In the genomic region with DNA sequence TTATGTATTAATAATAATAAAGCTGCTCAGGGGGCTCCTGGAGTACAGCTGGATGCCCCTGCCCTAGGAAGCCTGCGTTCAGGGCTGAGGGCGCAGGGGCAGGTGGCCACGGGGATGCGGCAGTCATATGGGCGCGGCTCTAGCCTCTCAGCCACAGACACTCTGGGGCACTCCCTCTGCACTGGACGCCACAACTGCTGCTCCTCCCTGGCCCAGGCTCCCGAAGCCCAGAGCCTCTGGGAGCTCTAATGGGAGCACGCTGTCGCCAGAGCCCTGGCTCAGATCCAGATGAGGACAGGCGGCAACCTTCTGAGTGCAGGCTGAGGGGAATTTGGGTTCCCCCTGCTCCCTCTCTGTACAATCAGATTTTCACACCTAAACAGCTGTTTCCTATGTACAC, we compare ENCODE assay signal across 15 cellular contexts.
DNase-seq lines count a peak whose midpoint lies in the region; ATAC-seq, FAIRE-seq and TF ChIP-seq lines count a peak whose summit lies in the region.
"Had no signal": no experiment of that assay in that cellular context is flagged by ENCODE, and none has a peak within 500 bp of the region (broad histone marks: within the 10 kb centered on the region; RNA-seq: fewer than 3 reads in every experiment).

No MANE protein-coding gene starts in this region.

- POLR2A ChIA-PET in A549 (lab: Yijun Ruan, JAX) (no interaction called here), HCT116 (lab: Charles Lee) (no interaction called here), SK-N-SH (lab: Yijun Ruan, JAX) (interaction anchor here (1.1 to 3.0 kb wide), 2 partner anchors 9 to 33 kb away, joined by 5 to 19 read pairs; no protein-coding TSS in a partner anchor)

- peak overlapping the region; percentile 54 for H3K9ac ChIP-seq in HCT116 (ENCODE audit: low read length)
- H3K9ac ChIP-seq in SK-N-SH, result 0 out of 2 replicates have a peak overlapping the region, but pooled peaks have one; percentile 39
- H3K9ac ChIP-seq in mesendoderm (ENCODE audit: low read length), result no peak overlapping the region

- TF ChIP-seq EP300 in A549 (IDR thresholded peaks at IDR 0.05) (no peak), SK-N-SH (IDR thresholded peaks at IDR 0.05; ENCODE audit: borderline replicate concordance in 1 of 2, low read depth in 1 of 2, low read length in 1 of 2) (peak in 1 of 2 experiments; percentile 33; a peak in 1 of 4 replicates)

- H4K8ac ChIP-seq in mesendoderm (ENCODE audit: low read depth, low read length), result no peak overlapping the region

- no peak overlapping the region for H3K4me3 Mint-ChIP-seq in activated CD8-positive, alpha-beta memory T cell treated with anti-CD3 and anti-CD28 coated beads, Interleukin-2, amount 10 ng/mL, durations not matched to agents 7 days and 5 days
- H3K4me3 Mint-ChIP-seq: activated naive CD8-positive, alpha-beta T cell treated with anti-CD3 and anti-CD28 coated beads, Interleukin-2, amount 50 U/mL, for 24 hours; B cell; memory B cell had no signal

- no peak overlapping the region for H2BK120ac ChIP-seq in mesendoderm (ENCODE audit: low read depth, low read length)

- CTCF ChIA-PET in A549 (lab: Yijun Ruan, JAX) (interaction anchor here (1.4 to 5.9 kb wide), 4 partner anchors 23 to 184 kb away, joined by 3 to 35 read pairs (median 5); no protein-coding TSS in a partner anchor), HCT116 (lab: Charles Lee) (no interaction called here), SK-N-SH (lab: Yijun Ruan, JAX) (interaction anchor here (0.8 to 2.4 kb wide), 10 partner anchors 9 to 189 kb away, joined by 3 to 9 read pairs (median 4); partner anchors contain the start of gene MTCL1)
- CTCF ChIA-PET in activated CD8-positive, alpha-beta memory T cell treated with anti-CD3 and anti-CD28 coated beads, Interleukin-2, amount 10 ng/mL, durations not matched to agents 7 days and 5 days (lab: Charles Lee), result no interaction called here

- H3K9me3 Mint-ChIP-seq in activated CD8-positive, alpha-beta memory T cell treated with anti-CD3 and anti-CD28 coated beads, Interleukin-2, amount 10 ng/mL, durations not matched to agents 7 days and 5 days (ENCODE audit: low read depth), result no peaks in the 10 kb centered on the region
- H3K9me3 Mint-ChIP-seq: activated naive CD8-positive, alpha-beta T cell treated with anti-CD3 and anti-CD28 coated beads, Interleukin-2, amount 50 U/mL, for 24 hours; memory B cell had no signal

- no peaks in the 10 kb centered on the region for H3K79me1 ChIP-seq in mesendoderm (ENCODE audit: low read length)

- H3K4me3 ChIP-seq in A549 (no peak overlapping the region), HCT116 (replicated peaks in 1 of 2; ENCODE audit: low read depth in 1 of 2, low read length in 2 of 2) (no peak overlapping the region), SK-N-SH (ENCODE audit: low read depth in 2 of 2, low read length in 1 of 2) (no peak overlapping the region), mesendoderm (ENCODE audit: low read length) (no peak overlapping the region)
- H3K4me3 ChIP-seq: thyroid gland had no signal

- ATAC-seq in A549, result peak in 1 of 2 experiments; percentile 17; a peak in 3 of 6 replicates
- ATAC-seq in HCT116, result peak; percentile 66
- no peak for ATAC-seq in HG03432 (IDR thresholded peaks at IDR 0.05; ENCODE audit: unreplicated experiment)
- ATAC-seq in activated CD8-positive, alpha-beta memory T cell treated with anti-CD3 and anti-CD28 coated beads, Interleukin-2, amount 10 ng/mL, durations not matched to agents 7 days and 5 days, result no peak
- ATAC-seq in GM18520 (IDR thresholded peaks at IDR 0.05; ENCODE audit: unreplicated experiment), result no peak
- ATAC-seq: activated naive CD8-positive, alpha-beta T cell treated with anti-CD3 and anti-CD28 coated beads, Interleukin-2, amount 50 U/mL, for 24 hours had no signal

- H3K18ac ChIP-seq in mesendoderm (ENCODE audit: low read length), result peak overlapping the region; percentile 9

- H2AFZ ChIP-seq in HCT116 (ENCODE audit: low read depth, low read length, poor library complexity, severe bottlenecking) (no peak overlapping the region), SK-N-SH (ENCODE audit: low read depth) (no peak overlapping the region)

- no peak overlapping the region for H2BK15ac ChIP-seq in mesendoderm (replicated peaks; ENCODE audit: low read depth)

- H3K4me1 ChIP-seq in A549, result peaks cover 97% of the 10 kb centered on the region
- H3K4me1 ChIP-seq in HCT116 (ENCODE audit: control insufficient read depth in 1 of 2, insufficient read depth in 2 of 2, low read length in 2 of 2), result peaks cover 71 to 86% of the 10 kb centered on the region in 2 experiments
- H3K4me1 ChIP-seq in SK-N-SH (ENCODE audit: control insufficient read depth in 1 of 2, insufficient read depth in 2 of 2, low read depth in 1 of 2, low read length in 1 of 2), result peaks cover 51 to 61% of the 10 kb centered on the region in 2 experiments
- peaks cover 28% of the 10 kb centered on the region for H3K4me1 ChIP-seq in mesendoderm (ENCODE audit: control insufficient read depth, low read depth, low read length)
- H3K4me1 ChIP-seq: thyroid gland had no signal

- H3K4me1 Mint-ChIP-seq in activated CD8-positive, alpha-beta memory T cell treated with anti-CD3 and anti-CD28 coated beads, Interleukin-2, amount 10 ng/mL, durations not matched to agents 7 days and 5 days, result no peaks in the 10 kb centered on the region
- H3K4me1 Mint-ChIP-seq: memory B cell had no signal

- H4K5ac ChIP-seq in mesendoderm (ENCODE audit: low read length), result no peak overlapping the region

- H3K9me3 ChIP-seq in A549, result no peaks in the 10 kb centered on the region
- H3K9me3 ChIP-seq in HCT116 (ENCODE audit: control insufficient read depth in 1 of 2, insufficient read depth in 1 of 2, low read depth in 1 of 2, low read length in 2 of 2), result no peaks in the 10 kb centered on the region
- H3K9me3 ChIP-seq in SK-N-SH, result no peaks in the 10 kb centered on the region
- H3K9me3 ChIP-seq: thyroid gland had no signal

- no TSS peak for BruUV-seq in HCT116 (replicated peaks; lab: Mats Ljungman, UMichigan)

- RAD21 ChIA-PET in HCT116 (lab: Charles Lee; ENCODE audit: low non-redundant PET in 1 of 2, low total read pairs in 2 of 2, uncharacterized antibody in 2 of 2, unreplicated experiment in 2 of 2), result no interaction called here

- 11% methylated on average over 5 of the region's 11 CpGs for WGBS in A549 (ENCODE audit: missing lambda C conversion rate)
- 37% methylated on average over 2 of the region's 11 CpGs for WGBS in SK-N-SH (ENCODE audit: low lambda C conversion rate)
- WGBS in mesendoderm (ENCODE audit: extremely low coverage, insufficient coverage, low lambda C conversion rate), result no CpG with 5 or more reads among the region's 11 CpGs

- no peaks in the 10 kb centered on the region for H3K27me3 Mint-ChIP-seq in activated CD8-positive, alpha-beta memory T cell treated with anti-CD3 and anti-CD28 coated beads, Interleukin-2, amount 10 ng/mL, durations not matched to agents 7 days and 5 days
- H3K27me3 Mint-ChIP-seq: activated naive CD8-positive, alpha-beta T cell treated with anti-CD3 and anti-CD28 coated beads, Interleukin-2, amount 50 U/mL, for 24 hours; B cell; memory B cell had no signal

- no peak overlapping the region for H3K27ac Mint-ChIP-seq in activated CD8-positive, alpha-beta memory T cell treated with anti-CD3 and anti-CD28 coated beads, Interleukin-2, amount 10 ng/mL, durations not matched to agents 7 days and 5 days
- H3K27ac Mint-ChIP-seq: activated naive CD8-positive, alpha-beta T cell treated with anti-CD3 and anti-CD28 coated beads, Interleukin-2, amount 50 U/mL, for 24 hours; B cell; memory B cell had no signal

- H2BK5ac ChIP-seq in mesendoderm (ENCODE audit: low read length), result no peak overlapping the region

- H3K4me2 ChIP-seq in A549, result peak overlapping the region; percentile 71
- H3K4me2 ChIP-seq in HCT116 (ENCODE audit: low read length), result peak overlapping the region; percentile 70
- no peak overlapping the region for H3K4me2 ChIP-seq in SK-N-SH
- H3K4me2 ChIP-seq in mesendoderm (ENCODE audit: low read length), result no peak overlapping the region

- intact Hi-C loops in HCT116 (cut with micrococcal nuclease), result loop anchor here (10.0 kb wide), 1 partner anchor 104 kb away; no protein-coding TSS in a partner anchor

- H3K27ac ChIP-seq in A549, result peak overlapping the region; percentile 96 to 99
- no peak overlapping the region; the same call in 1 of the 2 replicates for H3K27ac ChIP-seq in HCT116 (ENCODE audit: low read depth, low read length)
- peak overlapping the region; percentile 74 to 88 for H3K27ac ChIP-seq in SK-N-SH (ENCODE audit: low read depth in 2 of 2, low read length in 1 of 2)
- no peak overlapping the region for H3K27ac ChIP-seq in mesendoderm (ENCODE audit: low read depth, low read length)
- H3K27ac ChIP-seq: thyroid gland had no signal

- no peak for FAIRE-seq in A549 (lab: Jason Lieb, UNC)

- peak overlapping the region; percentile 17 for H3K56ac ChIP-seq in mesendoderm (ENCODE audit: low read length)

- no peak for TF ChIP-seq CTCF in A549 (IDR thresholded peaks at IDR 0.05)
- TF ChIP-seq CTCF in HCT116 (IDR thresholded peaks at IDR 0.05 in 2 of 3, conservative IDR thresholded peaks at IDR 0.05 in 1 of 3; ENCODE audit: borderline replicate concordance in 1 of 3, insufficient read depth in 1 of 3, low read depth in 2 of 3, low read length in 2 of 3), result no peak
- TF ChIP-seq CTCF in SK-N-SH (IDR thresholded peaks at IDR 0.05), result no peak

- H3K23ac ChIP-seq in mesendoderm (ENCODE audit: low read length), result no peak overlapping the region

- DNase-seq in A549 (ENCODE audit: low read depth in 1 of 2, low spot score in 1 of 2), result peak in 1 of 2 experiments; percentile 50
- no peak for DNase-seq in HCT116 (ENCODE audit: low read depth, low spot score)
- DNase-seq in SK-N-SH, result peak; percentile 87
- no peak for DNase-seq in mesendoderm
- no peak for DNase-seq in activated CD8-positive, alpha-beta memory T cell treated with anti-CD3 and anti-CD28 coated beads, Interleukin-2, amount 10 ng/mL, durations not matched to agents 7 days and 5 days
- DNase-seq in NCI-H2227 treated with DMSO at 0.1 percent for 48 hours (lab: John Stamatoyannopoulos, UW), result no peak
- DNase-seq: activated CD8-positive, alpha-beta memory T cell treated with anti-CD3 and anti-CD28 coated beads, Interleukin-2, amount 50 U/mL, for 4 hours; activated naive CD8-positive, alpha-beta T cell treated with anti-CD3 and anti-CD28 coated beads, Interleukin-2, amount 50 U/mL, for 24 hours; NCI-H1436; OCI-M1; thyroid gland had no signal

- no peak for TF ChIP-seq POLR2A in A549 (IDR thresholded peaks at IDR 0.05; ENCODE audit: low read length)
- TF ChIP-seq POLR2A in HCT116 (IDR thresholded peaks at IDR 0.05; ENCODE audit: borderline replicate concordance, extremely low read depth, insufficient read depth, insufficient read length), result no peak

- peaks cover 37% of the 10 kb centered on the region for H3F3A ChIP-seq in SK-N-SH (replicated peaks; ENCODE audit: insufficient read depth)

- H3K4ac ChIP-seq in mesendoderm (ENCODE audit: low read depth, low read length), result peak overlapping the region; percentile 41

- no peaks in the 10 kb centered on the region for H3K36me3 ChIP-seq in HCT116 (ENCODE audit: control insufficient read depth in 1 of 2, insufficient read depth in 2 of 2, low read length in 2 of 2)
- H3K36me3 ChIP-seq in SK-N-SH (replicated peaks in 1 of 2; ENCODE audit: control insufficient read depth in 1 of 2, insufficient read depth in 2 of 2, low read length in 1 of 2), result peaks cover 22 to 49% of the 10 kb centered on the region in 2 experiments
- no peaks in the 10 kb centered on the region for H3K36me3 ChIP-seq in mesendoderm (ENCODE audit: control insufficient read depth, insufficient read depth, low read length)
- H3K36me3 ChIP-seq: thyroid gland had no signal

- H3K79me2 ChIP-seq in HCT116 (ENCODE audit: insufficient read depth, low read length) (no peaks in the 10 kb centered on the region), SK-N-SH (ENCODE audit: insufficient read depth) (peaks cover 13% of the 10 kb centered on the region; the same call in 1 of the 2 replicates), mesendoderm (ENCODE audit: control insufficient read depth, insufficient read depth, low read length) (no peaks in the 10 kb centered on the region)

- H4K20me1 ChIP-seq in HCT116 (ENCODE audit: insufficient read depth) (no peaks in the 10 kb centered on the region), SK-N-SH (ENCODE audit: insufficient read depth) (no peaks in the 10 kb centered on the region)

- TF ChIP-seq RAD21 in A549 (conservative IDR thresholded peaks at IDR 0.05 in 1 of 2, IDR thresholded peaks at IDR 0.05 in 1 of 2) (no peak), HCT116 (IDR thresholded peaks at IDR 0.05; ENCODE audit: low read depth) (no peak), SK-N-SH (IDR thresholded peaks at IDR 0.05; ENCODE audit: low read length) (peak; percentile 30)

- H3K9me2 ChIP-seq in HCT116 (ENCODE audit: insufficient read depth) (no peaks in the 10 kb centered on the region), SK-N-SH (no peaks in the 10 kb centered on the region)

- no peak overlapping the region for H2AK5ac ChIP-seq in mesendoderm (ENCODE audit: low read length)

- H3K27me3 ChIP-seq in HCT116 (ENCODE audit: insufficient read depth, low read length) (no peaks in the 10 kb centered on the region), SK-N-SH (ENCODE audit: insufficient read depth) (no peaks in the 10 kb centered on the region), mesendoderm (ENCODE audit: insufficient read depth, low read length, poor library complexity) (no peaks in the 10 kb centered on the region)
- H3K27me3 ChIP-seq: thyroid gland had no signal

- H3K36me3 Mint-ChIP-seq in activated CD8-positive, alpha-beta memory T cell treated with anti-CD3 and anti-CD28 coated beads, Interleukin-2, amount 10 ng/mL, durations not matched to agents 7 days and 5 days, result no peaks in the 10 kb centered on the region
- H3K36me3 Mint-ChIP-seq: memory B cell had no signal

Comparison
In these comparisons a context has a peak if more than half of its experiments do, and no peak if none do; other contexts are left out.
1. H3K27ac ChIP-seq: peak in A549 (2 of 2) and SK-N-SH (2 of 2); none in HCT116 (single experiment) and mesendoderm (single experiment).
2. H3K4me2 ChIP-seq: peak in A549 (single experiment) and HCT116 (single experiment); none in SK-N-SH (single experiment) and mesendoderm (single experiment).
3. CTCF ChIA-PET loops: an anchor here in A549 (1.4 to 5.9 kb wide) and SK-N-SH (0.8 to 2.4 kb wide); none called in HCT116 and activated CD8-positive, alpha-beta memory T cell treated with anti-CD3 and anti-CD28 coated beads, Interleukin-2, amount 10 ng/mL, durations not matched to agents 7 days and 5 days.
4. Of the 12 proteins assayed by ChIP-seq in both A549 and SK-N-SH: peak only in A549: MAX; only in SK-N-SH: CHD2 and RAD21; in both: none; in neither: 8; mixed calls (peak in some experiments, not most) for 1.